ENCODE assay signal across 17 cellular contexts in genomic region chr11:15618583-15619032, GRCh38.
A peak's percentile ranks its signal among the peaks of the same experiment; 100 is the strongest.
DNase-seq lines count a peak whose midpoint lies in the region; ATAC-seq and TF ChIP-seq lines count a peak whose summit lies in the region.
"Had no signal": no experiment of that assay in that cellular context is flagged by ENCODE, and none has a peak within 500 bp of the region (broad histone marks: within the 10 kb centered on the region; RNA-seq: fewer than 3 reads in every experiment).

No MANE protein-coding gene starts in this region.

- H3K4me3 ChIP-seq in body of pancreas (no peak overlapping the region), prostate gland (no peak overlapping the region), ascending aorta (no peak overlapping the region)
- H3K4me3 ChIP-seq: BLaER1 treated with 17β-estradiol and CSF1 and Interleukin-3, amounts not matched to agents 10 nM and 100 nM had no signal

- H3K27me3 ChIP-seq in body of pancreas (no peaks in the 10 kb centered on the region), prostate gland (replicated peaks; ENCODE audit: insufficient read depth) (no peaks in the 10 kb centered on the region), ascending aorta (no peaks in the 10 kb centered on the region)
- H3K27me3 ChIP-seq: BLaER1 treated with 17β-estradiol and CSF1 and Interleukin-3, amounts not matched to agents 10 nM and 100 nM had no signal

- intact Hi-C loops in body of pancreas (cut with DNase I) (no loop called here), prostate gland (cut with DNase I) (no loop called here), ascending aorta (cut with DNase I) (no loop called here)

- TF ChIP-seq POLR2A in body of pancreas (IDR thresholded peaks at IDR 0.05) (no peak), prostate gland (IDR thresholded peaks at IDR 0.05) (no peak)

- ATAC-seq in body of pancreas: peak; percentile 27

- no peaks in the 10 kb centered on the region for H3K4me1 ChIP-seq in body of pancreas
- H3K4me1 ChIP-seq in prostate gland (replicated peaks): no peaks in the 10 kb centered on the region
- no peaks in the 10 kb centered on the region for H3K4me1 ChIP-seq in ascending aorta

- TF ChIP-seq CTCF in body of pancreas (IDR thresholded peaks at IDR 0.05) (no peak), prostate gland (IDR thresholded peaks at IDR 0.05) (no peak), ascending aorta (IDR thresholded peaks at IDR 0.05) (no peak)

- DNase-seq in SIG-M5 treated with dmso at 0.1 percent for 504 hours (lab: John Stamatoyannopoulos, UW; ENCODE audit: unreplicated experiment) (peak; percentile 17), SIG-M5 (lab: John Stamatoyannopoulos, UW) (no peak), body of pancreas (peak in 1 of 4 donors; percentile 8), prostate gland (ENCODE audit: low spot score) (peak; percentile 56), GF-D8 (lab: John Stamatoyannopoulos, UW) (no peak), ascending aorta (ENCODE audit: low spot score in 2 of 2) (no peak)
- no peak for DNase-seq in stimulated activated naive CD4-positive, alpha-beta T cell (lab: John Stamatoyannopoulos, UW)
- DNase-seq: 8988T; Calu3; CD4-positive, alpha-beta T cell; DMS 273 treated with DMSO at 0.1 percent for 48 hours; DMS79 treated with DMSO at 0.1 percent for 48 hours; GDM1; GOT3; H9; KG1 had no signal

- no peaks in the 10 kb centered on the region for H3K36me3 ChIP-seq in body of pancreas (replicated peaks in 1 of 2; ENCODE audit: insufficient read depth in 1 of 2, low read depth in 2 of 2)
- H3K36me3 ChIP-seq in prostate gland: no peaks in the 10 kb centered on the region
- H3K36me3 ChIP-seq in ascending aorta: no peaks in the 10 kb centered on the region
- H3K36me3 ChIP-seq: BLaER1 treated with 17β-estradiol and CSF1 and Interleukin-3, amounts not matched to agents 10 nM and 100 nM had no signal

- H3K9me3 ChIP-seq in body of pancreas (no peaks in the 10 kb centered on the region), prostate gland (no peaks in the 10 kb centered on the region), ascending aorta (no peaks in the 10 kb centered on the region)
- H3K9me3 ChIP-seq: BLaER1 treated with 17β-estradiol and CSF1 and Interleukin-3, amounts not matched to agents 10 nM and 100 nM had no signal

- H3K27ac ChIP-seq in body of pancreas: no peak overlapping the region
- H3K27ac ChIP-seq in prostate gland: peak overlapping the region in 1 of 2 donors; percentile 33
- H3K27ac ChIP-seq in ascending aorta: no peak overlapping the region
- H3K27ac ChIP-seq: BLaER1 treated with 17β-estradiol and CSF1 and Interleukin-3, amounts not matched to agents 10 nM and 100 nM had no signal

- WGBS in body of pancreas, 2 donors: 25 to 56% methylated on average over 2 of the region's 2 CpGs
- 65% methylated on average over 2 of the region's 2 CpGs for WGBS in prostate gland

Comparison
In these comparisons a context has a peak if more than half of its experiments do, and no peak if none do; other contexts are left out.
1. DNase-seq: peak in SIG-M5 treated with dmso at 0.1 percent for 504 hours (single experiment) and prostate gland (single experiment); none in SIG-M5 (single experiment), GF-D8 (single experiment), stimulated activated naive CD4-positive, alpha-beta T cell (0 of 6) and ascending aorta (0 of 2).